In genomic region chr2:111663471-111663951, GRCh38 we compare ENCODE assay signal across 9 cellular contexts.
DNase-seq lines count a peak whose midpoint lies in the region; ATAC-seq and TF ChIP-seq lines count a peak whose summit lies in the region.
"Had no signal": no experiment of that assay in that cellular context is flagged by ENCODE, and none has a peak within 500 bp of the region (broad histone marks: within the 10 kb centered on the region; RNA-seq: fewer than 3 reads in every experiment).

No MANE protein-coding gene starts in this region.

- H3K9me3 Mint-ChIP-seq in endodermal cell (no peaks in the 10 kb centered on the region), nephron (peaks cover 10% of the 10 kb centered on the region)

- POLR2A ChIA-PET in RWPE1 (lab: Yijun Ruan, JAX; ENCODE audit: low non-redundant PET): no interaction called here

- H3K36me3 Mint-ChIP-seq in endodermal cell (ENCODE audit: low read depth) (no peaks in the 10 kb centered on the region), nephron (ENCODE audit: low read depth) (no peaks in the 10 kb centered on the region)

- peak; percentile 10 for ATAC-seq in GM21390 (IDR thresholded peaks at IDR 0.05; ENCODE audit: unreplicated experiment)

- no peak overlapping the region for H3K4me3 ChIP-seq in endodermal cell (ENCODE audit: low read length)
- no peak overlapping the region for H3K4me3 ChIP-seq in H7 (ENCODE audit: insufficient read depth, low read depth, low read length)
- H3K4me3 ChIP-seq: SJCRH30 had no signal

- peak overlapping the region; percentile 86 for H3K27ac ChIP-seq in RWPE1
- no peak overlapping the region for H3K27ac ChIP-seq in endodermal cell (ENCODE audit: low read depth, low read length)
- H3K27ac ChIP-seq: SJCRH30 had no signal

- peaks cover 11% of the 10 kb centered on the region for H3K4me1 ChIP-seq in endodermal cell (ENCODE audit: control insufficient read depth, insufficient read depth, low read length)
- H3K4me1 ChIP-seq: SJCRH30 had no signal

- no peak overlapping the region for H3K9ac ChIP-seq in endodermal cell (ENCODE audit: extremely low read depth, low read length, poor library complexity, severe bottlenecking)

- H3K9me3 ChIP-seq in endodermal cell (ENCODE audit: control insufficient read depth, low read length): peaks cover 17% of the 10 kb centered on the region
- H3K9me3 ChIP-seq: SJCRH30 had no signal

- no peak overlapping the region for H3K27ac Mint-ChIP-seq in endodermal cell
- peak overlapping the region in 2 of 3 experiments; percentile 66 to 96 for H3K27ac Mint-ChIP-seq in nephron

- H3K27me3 Mint-ChIP-seq in endodermal cell (ENCODE audit: insufficient read depth) (peaks cover 9% of the 10 kb centered on the region), nephron (ENCODE audit: low read depth) (peaks cover 4% of the 10 kb centered on the region)

- CTCF ChIA-PET in RWPE1 (lab: Yijun Ruan, JAX): no interaction called here

- H3K4me3 Mint-ChIP-seq in endodermal cell (no peak overlapping the region), nephron (peak overlapping the region in 2 of 3 experiments; percentile 17 to 39)

- DNase-seq in RWPE1 (ENCODE audit: low spot score) (no peak), endodermal cell (peak; percentile 58), MV-4-11 (lab: John Stamatoyannopoulos, UW) (no peak), H7 (no peak), D341Med (ENCODE audit: low spot score) (no peak)
- DNase-seq: caudate nucleus, SJCRH30 had no signal

- H3K36me3 ChIP-seq in endodermal cell (ENCODE audit: control insufficient read depth, insufficient read depth, low read length): no peaks in the 10 kb centered on the region
- H3K36me3 ChIP-seq in H7 (replicated peaks; ENCODE audit: control insufficient read depth, insufficient read depth, low read length): no peaks in the 10 kb centered on the region
- H3K36me3 ChIP-seq: SJCRH30 had no signal

- WGBS in endodermal cell (ENCODE audit: insufficient coverage in 1 of 2, insufficient read length in 1 of 2), 2 experiments: 59 to 63% methylated on average over 8 to 9 of the region's 9 CpGs

- H3K27me3 ChIP-seq in endodermal cell (ENCODE audit: control insufficient read depth, insufficient read depth, low read length, poor library complexity, severe bottlenecking) (peaks cover 10% of the 10 kb centered on the region), H7 (ENCODE audit: control insufficient read depth, insufficient read depth, low read length) (no peaks in the 10 kb centered on the region)
- H3K27me3 ChIP-seq: SJCRH30 had no signal

- TF ChIP-seq CTCF in RWPE1 (conservative IDR thresholded peaks at IDR 0.05; ENCODE audit: low read depth) (no peak), endodermal cell (conservative IDR thresholded peaks at IDR 0.05) (peak; percentile 59), nephron (IDR thresholded peaks at IDR 0.05; ENCODE audit: unreplicated experiment in 3 of 3) (no peak)

- H3K4me1 Mint-ChIP-seq in endodermal cell (peaks cover 18% of the 10 kb centered on the region), nephron (peaks cover 47% of the 10 kb centered on the region)
